ENCODE assay signal across 31 cellular contexts in the genomic region with DNA sequence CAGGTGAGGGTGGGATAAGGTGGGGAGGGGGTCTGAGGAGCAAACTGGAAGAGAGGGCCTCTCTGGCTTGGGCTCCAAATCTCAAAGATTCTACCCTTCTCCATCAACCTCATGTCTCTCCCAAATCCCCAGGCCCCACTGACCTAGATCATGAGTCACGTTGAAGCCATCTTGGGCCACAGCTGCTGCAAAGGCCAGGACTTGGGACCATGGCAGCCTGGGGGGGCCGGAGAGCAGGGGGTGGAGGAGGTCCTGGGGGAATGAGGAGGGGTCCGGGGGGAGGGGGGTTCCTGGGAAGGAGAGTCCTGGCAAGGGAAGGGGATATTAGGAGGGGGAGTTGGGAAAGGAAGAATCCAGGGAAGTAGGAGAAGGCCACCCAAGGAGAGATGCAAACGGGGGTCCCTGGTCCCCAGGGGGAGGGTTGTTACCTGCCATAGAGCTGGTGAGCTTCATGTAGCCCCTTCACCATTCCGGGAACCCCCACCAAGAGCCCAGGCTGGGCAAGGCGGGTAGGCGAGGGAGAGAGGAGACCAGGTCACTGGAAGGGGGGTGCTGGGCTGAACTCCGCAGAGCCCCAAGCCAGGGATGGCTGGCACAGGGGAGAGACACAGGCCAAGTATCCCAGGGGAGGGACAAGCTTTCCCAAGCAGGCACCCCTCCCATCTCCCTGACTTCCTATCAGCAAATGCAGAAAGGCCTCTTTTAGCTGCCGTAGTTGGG.
"Had no signal": no experiment of that assay in that cellular context is flagged by ENCODE, and none has a peak within 500 bp of the region (broad histone marks: within the 10 kb centered on the region; RNA-seq: fewer than 3 reads in every experiment).

No MANE protein-coding gene starts in this region.

- H3K27me3 Mint-ChIP-seq: activated CD4-positive, alpha-beta memory T cell treated with anti-CD3 and anti-CD28 coated beads, Interleukin-2, amount 10 ng/mL, durations not matched to agents 7 days and 5 days; activated naive CD4-positive, alpha-beta T cell treated with anti-CD3 and anti-CD28 coated beads, Interleukin-2, amount 50 U/mL, for 24 hours; activated naive CD8-positive, alpha-beta T cell treated with anti-CD3 and anti-CD28 coated beads, Interleukin-2, amount 10 ng/mL, durations not matched to agents 7 days and 5 days had no signal

- H3K27ac ChIP-seq: ascending aorta, breast epithelium, KMS-11, PC-9, RWPE1, WERI-Rb-1 had no signal

- H3K27ac Mint-ChIP-seq: activated CD4-positive, alpha-beta memory T cell treated with anti-CD3 and anti-CD28 coated beads, Interleukin-2, amount 10 ng/mL, durations not matched to agents 7 days and 5 days; activated naive CD4-positive, alpha-beta T cell treated with anti-CD3 and anti-CD28 coated beads, Interleukin-2, amount 50 U/mL, for 24 hours; activated naive CD8-positive, alpha-beta T cell treated with anti-CD3 and anti-CD28 coated beads, Interleukin-2, amount 10 ng/mL, durations not matched to agents 7 days and 5 days had no signal

- FAIRE-seq: RCC 7860 had no signal

- H3K9me3 Mint-ChIP-seq: activated CD4-positive, alpha-beta memory T cell treated with anti-CD3 and anti-CD28 coated beads, Interleukin-2, amount 10 ng/mL, durations not matched to agents 7 days and 5 days; activated naive CD4-positive, alpha-beta T cell treated with anti-CD3 and anti-CD28 coated beads, Interleukin-2, amount 50 U/mL, for 24 hours; activated naive CD8-positive, alpha-beta T cell treated with anti-CD3 and anti-CD28 coated beads, Interleukin-2, amount 10 ng/mL, durations not matched to agents 7 days and 5 days had no signal

- H3K4me3 Mint-ChIP-seq: activated CD4-positive, alpha-beta memory T cell treated with anti-CD3 and anti-CD28 coated beads, Interleukin-2, amount 10 ng/mL, durations not matched to agents 7 days and 5 days; activated naive CD4-positive, alpha-beta T cell treated with anti-CD3 and anti-CD28 coated beads, Interleukin-2, amount 50 U/mL, for 24 hours; activated naive CD8-positive, alpha-beta T cell treated with anti-CD3 and anti-CD28 coated beads, Interleukin-2, amount 10 ng/mL, durations not matched to agents 7 days and 5 days had no signal

- H3K4me1 Mint-ChIP-seq: activated naive CD4-positive, alpha-beta T cell treated with anti-CD3 and anti-CD28 coated beads, Interleukin-2, amount 50 U/mL, for 24 hours; activated naive CD8-positive, alpha-beta T cell treated with anti-CD3 and anti-CD28 coated beads, Interleukin-2, amount 10 ng/mL, durations not matched to agents 7 days and 5 days had no signal

- H3K4me1 ChIP-seq: ascending aorta, breast epithelium had no signal

- H3K9me3 ChIP-seq: ascending aorta, breast epithelium had no signal

- H3K4me3 ChIP-seq: ascending aorta, breast epithelium, PC-9 had no signal

- H3K36me3 ChIP-seq: breast epithelium had no signal

- H3K9ac ChIP-seq: KMS-11 had no signal

- H3K27me3 ChIP-seq: ascending aorta, breast epithelium had no signal

- DNase-seq: activated CD4-positive, alpha-beta memory T cell treated with anti-CD3 and anti-CD28 coated beads, Interleukin-2, amount 10 ng/mL, durations not matched to agents 7 days and 5 days; activated CD4-positive, alpha-beta T cell treated with anti-CD3 and anti-CD28 coated beads for 1 hour; activated CD4-positive, alpha-beta T cell treated with anti-CD3 and anti-CD28 coated beads for 48 hours; activated CD4-positive, CD25-positive, alpha-beta regulatory T cell; activated effector memory CD4-positive, alpha-beta T cell treated with anti-CD3 and anti-CD28 coated beads, Interleukin-2, amount 50 U/mL, for 16 hours; activated naive CD4-positive, alpha-beta T cell; activated naive CD8-positive, alpha-beta T cell treated with anti-CD3 and anti-CD28 coated beads, Interleukin-2, amount 10 ng/mL, durations not matched to agents 7 days and 5 days; activated T-cell treated with anti-CD3 and anti-CD28 coated beads, Interleukin-2, amount 50 U/mL, for 48 hours; amygdala; MM.1S; MV-4-11; NCI-H1092; NCI-H1436 treated with DMSO at 0.1 percent for 48 hours; NCI-H1694 treated with DMSO at 0.1 percent for 48 hours; NCI-H2029; NCI-H345; NCI-H524 treated with DMSO at 0.1 percent for 48 hours; NK-92 treated with Interleukin-12 subunit alpha and Interleukin-12 subunit beta, amount 100 ng/mL, for 24 hours; PC-9; Right ventricle myocardium superior; SW 1271; T-helper 1 cell; T-helper 2 cell; T1000; WERI-Rb-1 had no signal
